In genomic region chr14:38419579-38419978, GRCh38 we compare ENCODE assay signal across 9 cellular contexts.
"Had no signal": no experiment of that assay in that cellular context is flagged by ENCODE, and none has a peak within 500 bp of the region (broad histone marks: within the 10 kb centered on the region; RNA-seq: fewer than 3 reads in every experiment).

No MANE protein-coding gene starts in this region.

- DNase-seq: activated CD4-positive, alpha-beta T cell treated with anti-CD3 and anti-CD28 coated beads, Interleukin-2, amount 50 U/mL, for 1 hour; activated naive CD4-positive, alpha-beta T cell treated with anti-CD3 and anti-CD28 coated beads, Interleukin-2, amount 50 U/mL, for 16 hours; dorsolateral prefrontal cortex; esophagus squamous epithelium; kidney; midbrain; naive B cell; thyroid gland had no signal

- H3K27ac ChIP-seq: dorsolateral prefrontal cortex, esophagus squamous epithelium, prostate gland, thyroid gland had no signal

- H3K27ac Mint-ChIP-seq: naive B cell had no signal

- H3K4me3 Mint-ChIP-seq: naive B cell had no signal

- H3K4me1 ChIP-seq: esophagus squamous epithelium, prostate gland had no signal

- H3K36me3 ChIP-seq: esophagus squamous epithelium, prostate gland, thyroid gland had no signal

- H3K9me3 ChIP-seq: prostate gland, thyroid gland had no signal

- H3K27me3 ChIP-seq: dorsolateral prefrontal cortex, esophagus squamous epithelium, thyroid gland had no signal

- H3K27me3 Mint-ChIP-seq: naive B cell had no signal

- H3K4me3 ChIP-seq: esophagus squamous epithelium, prostate gland, thyroid gland had no signal

- H3K4me1 Mint-ChIP-seq: naive B cell had no signal
